10 cellular contexts compared by ENCODE assay signal in the genomic region with DNA sequence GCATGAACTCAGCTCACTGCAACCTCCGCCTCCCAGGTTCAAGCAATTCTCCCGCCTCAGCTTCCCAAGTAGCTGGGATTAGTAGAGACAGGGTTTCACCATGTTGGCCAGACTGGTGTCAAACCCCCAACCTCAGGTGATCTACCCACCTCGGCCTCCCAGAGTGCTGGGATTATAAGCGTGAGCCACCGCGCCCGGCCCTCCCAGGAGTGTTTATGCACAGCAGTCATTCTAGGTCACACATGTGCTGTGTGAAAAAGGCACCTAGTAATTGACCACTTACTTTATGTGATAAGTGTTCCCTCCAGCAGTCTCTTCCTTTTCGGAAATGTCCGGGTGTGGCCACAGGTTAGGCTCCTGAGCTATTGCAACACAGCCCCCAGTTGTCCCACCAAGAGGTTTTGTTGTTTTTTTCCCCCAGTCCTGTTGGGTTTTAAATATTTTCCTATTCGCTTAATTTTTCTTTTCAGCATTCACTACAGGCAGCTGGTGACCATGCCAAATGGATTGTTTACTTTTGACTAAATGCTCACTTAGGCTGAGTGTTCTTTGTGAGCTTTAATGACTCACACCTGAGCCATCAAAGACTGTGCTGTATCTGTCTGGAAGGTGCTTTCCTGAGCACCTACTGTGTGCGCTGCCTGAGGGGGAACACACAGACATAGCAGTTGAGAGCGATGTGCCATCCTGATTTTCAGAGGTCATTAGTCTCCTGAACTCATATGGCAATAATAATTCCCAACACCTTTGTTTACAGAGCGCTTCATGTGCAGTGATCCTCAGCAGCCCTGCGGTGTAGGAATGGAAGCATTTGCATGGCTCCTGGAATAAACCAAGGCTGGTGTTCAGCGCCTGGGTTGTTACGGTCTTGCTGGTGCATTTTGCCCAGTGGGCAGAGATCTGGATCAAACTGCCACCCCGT.
DNase-seq lines count a peak whose midpoint lies in the region; ATAC-seq and TF ChIP-seq lines count a peak whose summit lies in the region.
"Had no signal": no experiment of that assay in that cellular context is flagged by ENCODE, and none has a peak within 500 bp of the region (broad histone marks: within the 10 kb centered on the region; RNA-seq: fewer than 3 reads in every experiment).

No MANE protein-coding gene starts in this region.

- H3K9ac ChIP-seq in GM23248 (no peak overlapping the region), mesenchymal stem cell (ENCODE audit: low read length) (no peak overlapping the region)

- H3K4me2 ChIP-seq in GM23248 (ENCODE audit: unreplicated experiment) (no peak overlapping the region), mesenchymal stem cell (ENCODE audit: low read length, poor library complexity, severe bottlenecking) (no peak overlapping the region)

- H3K79me2 ChIP-seq in GM23248 (ENCODE audit: insufficient read depth), result no peaks in the 10 kb centered on the region

- no peak for TF ChIP-seq CTCF in astrocyte of the cerebellum (IDR thresholded peaks at IDR 0.05; ENCODE audit: low read depth, low read length, missing control alignments)

- H4K8ac ChIP-seq in mesenchymal stem cell (ENCODE audit: low read length), result peak overlapping the region; percentile 23

- no peaks in the 10 kb centered on the region for H3K79me1 ChIP-seq in mesenchymal stem cell (replicated peaks; ENCODE audit: low read length, poor library complexity, severe bottlenecking)

- DNase-seq in GM23248, result peak; percentile 71
- DNase-seq in NCI-H2081 treated with DMSO at 0.1 percent for 48 hours (lab: John Stamatoyannopoulos, UW), result peak; percentile 87
- DNase-seq in astrocyte of the cerebellum (ENCODE audit: low read depth), result peak; percentile 79
- DNase-seq in mesenchymal stem cell, result peak; percentile 29
- no peak for DNase-seq in HuH-7 (ENCODE audit: low spot score)
- no peak for DNase-seq in dedifferentiated amniotic fluid mesenchymal stem cell (ENCODE audit: extremely low spot score)
- DNase-seq in HT-29 (ENCODE audit: low spot score), result no peak
- DNase-seq: testis had no signal

- H3K9me3 ChIP-seq in GM23248 (ENCODE audit: low read depth) (no peaks in the 10 kb centered on the region), mesenchymal stem cell (ENCODE audit: control insufficient read depth, low read length) (no peaks in the 10 kb centered on the region)
- H3K9me3 ChIP-seq: testis had no signal

- H2BK5ac ChIP-seq in mesenchymal stem cell (ENCODE audit: low read depth, low read length, poor library complexity, severe bottlenecking), result no peak overlapping the region

- H3K4me3 ChIP-seq in GM23248 (no peak overlapping the region), astrocyte of the cerebellum (ENCODE audit: low read depth, low read length) (no peak overlapping the region), mesenchymal stem cell (ENCODE audit: insufficient read depth in 1 of 2, low read depth in 1 of 2, low read length in 2 of 2) (no peak overlapping the region)
- H3K4me3 ChIP-seq: testis had no signal

- in situ Hi-C loops in GM23248 (cut with MboI), result no loop called here
- in situ Hi-C loops in astrocyte of the cerebellum (cut with HindIII; ENCODE audit: low sequenced_read_pairs), result no loop called here

- no peak for ATAC-seq in HG02798 (IDR thresholded peaks at IDR 0.05; ENCODE audit: poor library complexity, unreplicated experiment)

- no peaks in the 10 kb centered on the region for H4K20me1 ChIP-seq in GM23248 (ENCODE audit: insufficient read depth)

- no peak overlapping the region for H3K18ac ChIP-seq in mesenchymal stem cell (ENCODE audit: low read depth in 1 of 2, low read length in 2 of 2)

- no peak overlapping the region for H3K23ac ChIP-seq in mesenchymal stem cell (ENCODE audit: low read length in 2 of 2)

- no peak overlapping the region for H2BK15ac ChIP-seq in mesenchymal stem cell (ENCODE audit: low read depth, poor library complexity, severe bottlenecking)

- H3F3A ChIP-seq in GM23248 (ENCODE audit: insufficient read depth), result no peaks in the 10 kb centered on the region

- peaks cover 5% of the 10 kb centered on the region for H3K4me1 ChIP-seq in GM23248 (ENCODE audit: insufficient read depth)
- peaks cover 29% of the 10 kb centered on the region for H3K4me1 ChIP-seq in mesenchymal stem cell (ENCODE audit: control insufficient read depth, insufficient read depth, low read depth, low read length)

- H2BK120ac ChIP-seq in mesenchymal stem cell (ENCODE audit: low read depth, low read length), result no peak overlapping the region

- H3K14ac ChIP-seq in mesenchymal stem cell (ENCODE audit: low read length in 2 of 2), result no peak overlapping the region

- H3K27ac ChIP-seq in GM23248 (no peak overlapping the region), mesenchymal stem cell (ENCODE audit: low read length, poor library complexity, severe bottlenecking) (no peak overlapping the region)
- H3K27ac ChIP-seq: testis, VCaP had no signal

- 95 to 96% methylated on average over 17 of the region's 17 CpGs for WGBS in GM23248 (ENCODE audit: low coverage in 1 of 2, low lambda C conversion rate in 2 of 2, missing lambda C conversion rate in 2 of 2), 2 experiments
- 89% methylated on average over 17 of the region's 17 CpGs for WGBS in mesenchymal stem cell

- H3K4ac ChIP-seq in mesenchymal stem cell (ENCODE audit: low read depth in 1 of 2, low read length in 2 of 2), result no peak overlapping the region

- no peaks in the 10 kb centered on the region for H3K36me3 ChIP-seq in GM23248 (ENCODE audit: low read depth)
- peaks cover 13% of the 10 kb centered on the region in 2 experiments for H3K36me3 ChIP-seq in mesenchymal stem cell (ENCODE audit: control insufficient read depth in 1 of 2, insufficient read depth in 2 of 2, low read depth in 1 of 2, low read length in 2 of 2)

- H2BK12ac ChIP-seq in mesenchymal stem cell (ENCODE audit: low read length in 2 of 2), result no peak overlapping the region

- H4K91ac ChIP-seq in mesenchymal stem cell (ENCODE audit: low read length), result no peak overlapping the region

- H3K27me3 ChIP-seq in GM23248 (replicated peaks; ENCODE audit: insufficient read depth), result no peaks in the 10 kb centered on the region
- H3K27me3 ChIP-seq in mesenchymal stem cell (ENCODE audit: control insufficient read depth in 1 of 2, insufficient read depth in 1 of 2, low read length in 2 of 2), result no peaks in the 10 kb centered on the region
- H3K27me3 ChIP-seq: testis had no signal

- H2AFZ ChIP-seq in GM23248 (no peak overlapping the region), mesenchymal stem cell (ENCODE audit: low read depth, low read length) (no peak overlapping the region)

- no peak overlapping the region for H2AK5ac ChIP-seq in mesenchymal stem cell (ENCODE audit: low read length, severe bottlenecking)

- H3K9me2 ChIP-seq in GM23248 (ENCODE audit: insufficient read depth), result no peaks in the 10 kb centered on the region

Comparison
In these comparisons a context has a peak if more than half of its experiments do, and no peak if none do; other contexts are left out.
1. DNase-seq: peak in GM23248 (single experiment), NCI-H2081 treated with DMSO at 0.1 percent for 48 hours (single experiment), astrocyte of the cerebellum (single experiment) and mesenchymal stem cell (single experiment); none in HuH-7 (single experiment), dedifferentiated amniotic fluid mesenchymal stem cell (single experiment) and HT-29 (single experiment).